ENCODE assay signal across 22 cellular contexts in genomic region chr1:235825229-235825628, GRCh38. TPM values are rescaled to one million over a fixed set of nuclear protein-coding genes. Genes with fewer than 3 reads are reported as not detected.
A peak's percentile ranks its signal among the peaks of the same experiment; 100 is the strongest.
DNase-seq lines count a peak whose midpoint lies in the region; ATAC-seq, FAIRE-seq and TF ChIP-seq lines count a peak whose summit lies in the region.
"Had no signal": no experiment of that assay in that cellular context is flagged by ENCODE, and none has a peak within 500 bp of the region (broad histone marks: within the 10 kb centered on the region; RNA-seq: fewer than 3 reads in every experiment).

No MANE protein-coding gene starts in this region.

- BruUV-seq in K562 (replicated peaks; lab: Mats Ljungman, UMichigan) (no TSS peak), HepG2 (replicated peaks; lab: Mats Ljungman, UMichigan) (no TSS peak)

- 0% methylated on average over 1 of the region's 1 CpG for WGBS in K562 (ENCODE audit: insufficient coverage, low coverage, missing lambda C conversion rate)
- WGBS in HepG2 (ENCODE audit: low lambda C conversion rate): 100% methylated on average over 1 of the region's 1 CpG

- no peak overlapping the region for H3K4me2 ChIP-seq in K562 (ENCODE audit: insufficient read depth, low read length)
- no peak overlapping the region for H3K4me2 ChIP-seq in HepG2 (ENCODE audit: low read depth, low read length)
- H3K4me2 ChIP-seq: BLaER1 had no signal

- intact Hi-C loops in K562 (cut with micrococcal nuclease): no loop called here
- intact Hi-C loops in HepG2 (cut with micrococcal nuclease; ENCODE audit: unreplicated experiment): no loop called here

- ATAC-seq in K562 (no peak), HepG2 (no peak), GM21423 (IDR thresholded peaks at IDR 0.05; ENCODE audit: unreplicated experiment) (no peak), HG03521 (IDR thresholded peaks at IDR 0.05; ENCODE audit: unreplicated experiment) (no peak)

- no peaks in the 10 kb centered on the region for H3K9me1 ChIP-seq in K562 (ENCODE audit: control insufficient read depth, insufficient read depth, low read length)

- H3K27me3 ChIP-seq in K562 (ENCODE audit: control insufficient read depth in 2 of 2, insufficient read depth in 2 of 2, low read length in 2 of 2) (0 out of 5 replicates have a peak, but pooled peaks cover 0 to 2% of the 10 kb centered on the region in 2 experiments), HepG2 (ENCODE audit: control insufficient read depth in 1 of 2, insufficient read depth in 2 of 2, low read length in 2 of 2) (no peaks in the 10 kb centered on the region), neutrophil (no peaks in the 10 kb centered on the region)
- H3K27me3 ChIP-seq: BE2C, BLaER1 had no signal

- peak; percentile 23 for FAIRE-seq in K562 (lab: Jason Lieb, UNC)
- no peak for FAIRE-seq in HepG2 (lab: Jason Lieb, UNC)
- FAIRE-seq: G401.6, GM12892, GM18507 had no signal

- DNase-seq in K562 (ENCODE audit: extremely low read depth in 1 of 4, low spot score in 3 of 4) (no peak), HepG2 (ENCODE audit: low spot score) (no peak), OCI-M2 (lab: John Stamatoyannopoulos, UW; ENCODE audit: unreplicated experiment) (no peak), NCI-H2081 (lab: John Stamatoyannopoulos, UW) (no peak)
- DNase-seq: 8988T; ACHN; BE2C; C1 segment of cervical spinal cord; CD4-positive, alpha-beta memory T cell; CD4-positive, CD25-positive, alpha-beta regulatory T cell; CD8-positive, alpha-beta memory T cell; COR-L47; DMS79 treated with DMSO at 0.1 percent for 48 hours; GF-D8 had no signal

- no peak for TF ChIP-seq RAD21 in K562 (CRISPR knock-in tag; conservative IDR thresholded peaks at IDR 0.05 in 1 of 2, IDR thresholded peaks at IDR 0.05 in 1 of 2)
- TF ChIP-seq RAD21 in HepG2 (CRISPR knock-in tag; IDR thresholded peaks at IDR 0.05): no peak

- TF ChIP-seq POLR2A in K562 (conservative IDR thresholded peaks at IDR 0.05) (no peak), HepG2 (IDR thresholded peaks at IDR 0.05; ENCODE audit: insufficient read depth in 1 of 2, low read depth in 2 of 2, low read length in 2 of 2) (no peak)

- H3K36me3 ChIP-seq in HEK293 (ENCODE audit: control insufficient read depth in 2 of 2, insufficient read depth in 1 of 2, low read length in 2 of 2) (peaks cover 4 to 7% of the 10 kb centered on the region in 2 experiments; a peak in 2 of 3 replicates), K562 (ENCODE audit: control insufficient read depth, insufficient read depth, low read length) (no peaks in the 10 kb centered on the region), HepG2 (replicated peaks in 1 of 2; ENCODE audit: control insufficient read depth in 1 of 2, insufficient read depth in 2 of 2, low read length in 2 of 2) (no peaks in the 10 kb centered on the region), neutrophil (peaks cover 82% of the 10 kb centered on the region)
- H3K36me3 ChIP-seq: BE2C had no signal

- H3K9ac ChIP-seq in K562 (ENCODE audit: insufficient read depth in 1 of 2, low read depth in 2 of 2, low read length in 2 of 2): no peak overlapping the region
- H3K9ac ChIP-seq in HepG2 (ENCODE audit: insufficient read depth, low read depth, low read length): no peak overlapping the region
- H3K9ac ChIP-seq: BLaER1 had no signal

- H3K4me3 ChIP-seq in HEK293 (ENCODE audit: low read depth, low read length) (no peak overlapping the region), K562 (no peak overlapping the region), HepG2 (replicated peaks in 1 of 3; ENCODE audit: insufficient read depth in 1 of 3, low read depth in 2 of 3, low read length in 3 of 3) (no peak overlapping the region), neutrophil (ENCODE audit: low read depth in 1 of 2, low read length in 1 of 2) (no peak overlapping the region)
- H3K4me3 ChIP-seq: BLaER1 had no signal

- H3K27ac ChIP-seq in HEK293 (ENCODE audit: extremely low read depth, low read depth, low read length) (no peak overlapping the region), K562 (ENCODE audit: extremely low read depth, low read depth, low read length) (no peak overlapping the region), HepG2 (ENCODE audit: extremely low read length, insufficient read depth, low read length) (no peak overlapping the region), neutrophil (peak overlapping the region; percentile 19)
- H3K27ac ChIP-seq: BLaER1 had no signal

- H3K4me1 ChIP-seq in HEK293 (ENCODE audit: control insufficient read depth, insufficient read depth, low read length): no peaks in the 10 kb centered on the region
- no peaks in the 10 kb centered on the region for H3K4me1 ChIP-seq in K562 (replicated peaks in 1 of 2; ENCODE audit: control insufficient read depth in 2 of 2, insufficient read depth in 2 of 2, low read length in 2 of 2)
- peaks cover 47% of the 10 kb centered on the region for H3K4me1 ChIP-seq in HepG2 (ENCODE audit: insufficient read depth, low read length)
- no peaks in the 10 kb centered on the region for H3K4me1 ChIP-seq in neutrophil (ENCODE audit: control insufficient read depth in 1 of 2, insufficient read depth in 1 of 2, low read depth in 1 of 2, low read length in 1 of 2)
- H3K4me1 ChIP-seq: BE2C, BLaER1 had no signal

- CTCF ChIA-PET in HEK293 (lab: Yijun Ruan, JAX) (no interaction called here), K562 (lab: Yijun Ruan, JAX; ENCODE audit: low intra/inter-chr PET ratio) (no interaction called here), HepG2 (lab: Yijun Ruan, JAX; ENCODE audit: low intra/inter-chr PET ratio, low total read pairs) (no interaction called here)

- H4K20me1 ChIP-seq in K562 (replicated peaks; ENCODE audit: control insufficient read depth, insufficient read depth, low read length) (no peaks in the 10 kb centered on the region), HepG2 (ENCODE audit: insufficient read depth, low read length) (no peaks in the 10 kb centered on the region)
- H4K20me1 ChIP-seq: BLaER1 had no signal

- TF ChIP-seq CTCF in HEK293 (tag by site-specific recombination; IDR thresholded peaks at IDR 0.05) (no peak), K562 (IDR thresholded peaks at IDR 0.05 in 2 of 3, conservative IDR thresholded peaks at IDR 0.05 in 1 of 3; ENCODE audit: insufficient read depth in 2 of 3, low read depth in 1 of 3, low read length in 3 of 3) (no peak), HepG2 (CRISPR knock-in tag; IDR thresholded peaks at IDR 0.05) (no peak), neutrophil (IDR thresholded peaks at IDR 0.05) (no peak)

- TF ChIP-seq EP300 in K562 (IDR thresholded peaks at IDR 0.05; ENCODE audit: low read length): no peak
- TF ChIP-seq EP300 in HepG2 (IDR thresholded peaks at IDR 0.05; ENCODE audit: low read depth in 2 of 2, low read length in 2 of 2): no peak
- TF ChIP-seq EP300 in HepG2 (CRISPR knock-in tag; IDR thresholded peaks at IDR 0.05; ENCODE audit: borderline replicate concordance): no peak

- H3K9me3 ChIP-seq in HEK293 (ENCODE audit: control insufficient read depth, insufficient read depth, low read depth, low read length) (no peaks in the 10 kb centered on the region), K562 (replicated peaks; ENCODE audit: control insufficient read depth, insufficient read depth, low read depth, low read length) (no peaks in the 10 kb centered on the region), HepG2 (ENCODE audit: low read length) (no peaks in the 10 kb centered on the region), neutrophil (no peaks in the 10 kb centered on the region)
- H3K9me3 ChIP-seq: BE2C, BLaER1 had no signal

- no peaks in the 10 kb centered on the region for H3K79me2 ChIP-seq in K562 (ENCODE audit: control insufficient read depth, insufficient read depth, low read length)
- H3K79me2 ChIP-seq in HepG2 (ENCODE audit: insufficient read depth, low read length): no peaks in the 10 kb centered on the region

- in situ Hi-C loops in K562 (cut with MboI): no loop called here
- in situ Hi-C loops in HepG2 (cut with HindIII; ENCODE audit: extremely low pct_ligation_motif_present, low pct_unique_long_range_greater_than_20kb): no loop called here

- POLR2A ChIA-PET in HEK293 (lab: Yijun Ruan, JAX) (no interaction called here), K562 (lab: Yijun Ruan, JAX) (no interaction called here), HepG2 (lab: Yijun Ruan, JAX) (no interaction called here)

- no peak overlapping the region for H2AFZ ChIP-seq in K562 (ENCODE audit: low read depth, low read length)
- H2AFZ ChIP-seq in HepG2 (ENCODE audit: low read length): no peak overlapping the region

RNA-seq across cellular contexts. Expression of gene LYST, which starts 41.5 kb away (rescaled TPM):
- 2.5 and 10.4 TPM in 2 replicates for total RNA-seq in K562 (2011; cell fraction: chromatin; rRNA removed; ENCODE audit: low replicate concordance)
- 1.1 and 1.2 TPM in 2 replicates for total RNA-seq in K562 (2011; cell fraction: nucleolus; rRNA removed)
- 1.8 and 3.4 TPM in 2 replicates for total RNA-seq in K562 (2011; cell fraction: nucleoplasm; rRNA removed)
- 0.73 and 1.3 TPM in 2 replicates for total RNA-seq in K562 (2014; rRNA removed)
- 1.6 and 1.7 TPM in 2 replicates for total RNA-seq in K562 (2014; rRNA removed; fragmentation: Illumina TruSeq; extraction: Trizol)
- total RNA-seq in K562 (2015; rRNA removed; fragmentation: Illumina TruSeq; extraction: Trizol): 0.94 and 1.2 TPM in 2 replicates
- total RNA-seq in K562 (2021): 1.6 and 2.1 TPM in 2 replicates
- polyA plus RNA-seq in K562 (2011; rRNA removed): 1.5 and 2.4 TPM in 2 replicates
- polyA plus RNA-seq in K562 (2011; cell fraction: cytosol; rRNA removed): 0.52 and 1.5 TPM in 2 replicates
- 1.5 and 2.3 TPM in 2 replicates for polyA plus RNA-seq in K562 (2011; cell fraction: nucleus; rRNA removed)
- 1.6 and 2.3 TPM in 2 replicates for polyA plus RNA-seq in K562 (2012)
- polyA plus RNA-seq in K562 (2014; fragmentation: Illumina TruSeq; extraction: Trizol): 0.83 and 0.91 TPM in 2 replicates
- polyA plus RNA-seq in K562 (2014; fragmentation: Nextera tagmentation; extraction: Ambion mirVana): 1 to 10 TPM in 1 of 2 experiments, under 1 TPM in 1; 0.73 to 1.6 TPM
- 1.1 and 1.4 TPM in 2 replicates for polyA plus RNA-seq in K562 (2014; rRNA removed)
- polyA minus RNA-seq in K562 (2011; rRNA and poly(A)+ RNA removed): 3.9 and 5.5 TPM in 2 replicates
- 0.86 and 3.0 TPM in 2 replicates for polyA minus RNA-seq in K562 (2011; cell fraction: cytosol; rRNA and poly(A)+ RNA removed)
- 2.7 and 4.8 TPM in 2 replicates for polyA minus RNA-seq in K562 (2011; cell fraction: nucleus; rRNA and poly(A)+ RNA removed)
- 2.5 and 2.7 TPM in 2 replicates for total RNA-seq in HepG2 (2016; rRNA removed; fragmentation: Illumina TruSeq; extraction: Trizol)
- 2.5 and 2.8 TPM in 2 replicates for total RNA-seq in HepG2 (2016; cell fraction: cytosol; rRNA removed; fragmentation: Illumina TruSeq; extraction: Trizol; ENCODE audit: low read depth)
- total RNA-seq in HepG2 (2016; cell fraction: insoluble cytoplasmic fraction; rRNA removed; fragmentation: Illumina TruSeq; extraction: Trizol): 2.8 and 3.0 TPM in 2 replicates
- 1.3 and 1.6 TPM in 2 replicates for total RNA-seq in HepG2 (2016; cell fraction: membrane; rRNA removed; fragmentation: Illumina TruSeq; extraction: Trizol)
- 5.8 and 6.4 TPM in 2 replicates for total RNA-seq in HepG2 (2016; cell fraction: nucleus; rRNA removed; fragmentation: Illumina TruSeq; extraction: Trizol)
- polyA plus RNA-seq in HepG2 (2011; rRNA removed): 0.91 and 1.3 TPM in 2 replicates
- polyA plus RNA-seq in HepG2 (2011; cell fraction: cytosol; rRNA removed): 0.55 and 1.0 TPM in 2 replicates
- 1.5 and 1.6 TPM in 2 replicates for polyA plus RNA-seq in HepG2 (2011; cell fraction: nucleus; rRNA removed)
- polyA plus RNA-seq in HepG2 (2012): 0.80 and 0.81 TPM in 2 replicates
- 2.1 and 2.9 TPM in 2 replicates for polyA plus RNA-seq in HepG2 (2016; cell fraction: cytosol; fragmentation: Illumina TruSeq; extraction: Trizol; ENCODE audit: low read depth)
- polyA plus RNA-seq in HepG2 (2016; cell fraction: insoluble cytoplasmic fraction; fragmentation: Illumina TruSeq; extraction: Trizol; ENCODE audit: low read depth): 2.1 and 2.2 TPM in 2 replicates
- polyA plus RNA-seq in HepG2 (2016; cell fraction: membrane; fragmentation: Illumina TruSeq; extraction: Trizol; ENCODE audit: low read depth): 1.7 and 1.8 TPM in 2 replicates
- 3.3 and 5.1 TPM in 2 replicates for polyA plus RNA-seq in HepG2 (2016; cell fraction: nucleus; fragmentation: Illumina TruSeq; extraction: Trizol; ENCODE audit: insufficient read depth, low read depth)
- polyA minus RNA-seq in HepG2 (2011; rRNA and poly(A)+ RNA removed; ENCODE audit: low replicate concordance): 1.4 and 4.8 TPM in 2 replicates
- 2.0 and 2.5 TPM in 2 replicates for polyA minus RNA-seq in HepG2 (2011; cell fraction: cytosol; rRNA and poly(A)+ RNA removed)
- polyA minus RNA-seq in HepG2 (2011; cell fraction: nucleus; rRNA and poly(A)+ RNA removed): 7.7 and 8.7 TPM in 2 replicates
